In the genomic region with DNA sequence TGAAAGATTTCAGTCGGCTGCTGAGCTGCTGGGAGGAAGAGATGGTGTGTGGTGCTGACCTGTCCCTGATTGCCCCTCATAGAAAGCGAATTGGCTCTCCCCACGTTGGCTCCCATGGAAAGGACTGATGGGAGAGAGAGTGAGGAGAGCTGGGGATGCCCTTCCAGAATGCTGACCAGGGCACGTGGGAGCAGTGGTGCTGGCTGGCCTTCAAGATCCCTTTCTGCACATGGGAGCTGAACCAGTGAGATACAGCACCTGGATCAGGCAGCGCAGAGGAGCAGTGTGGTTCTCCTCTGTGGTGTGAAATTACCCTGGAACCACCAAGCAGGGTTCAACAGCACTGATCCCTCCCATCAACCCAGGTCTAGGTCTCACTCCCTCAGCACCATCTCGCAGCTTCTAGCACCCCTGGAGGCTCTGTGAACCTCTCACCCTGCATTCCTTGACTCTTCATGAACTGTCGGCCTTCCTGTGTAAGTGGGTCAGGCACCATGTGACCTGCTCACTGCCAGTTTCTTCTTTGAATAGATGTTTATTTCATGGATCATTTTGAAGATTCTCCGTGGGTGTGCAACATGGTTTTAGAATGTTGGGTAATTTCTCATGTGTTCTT, we compare ENCODE assay signal across 24 cellular contexts. TPM values are rescaled to one million over a fixed set of nuclear protein-coding genes. Genes with fewer than 3 reads are reported as not detected.
"Had no signal": no experiment of that assay in that cellular context is flagged by ENCODE, and none has a peak within 500 bp of the region (broad histone marks: within the 10 kb centered on the region; RNA-seq: fewer than 3 reads in every experiment).

No MANE protein-coding gene starts in this region.

- H3K4me2 ChIP-seq: smooth muscle cell had no signal

- H3K36me3 ChIP-seq: heart right ventricle, neutrophil, pancreas, right lobe of liver, SJSA1, upper lobe of left lung had no signal

- DNase-seq: activated CD4-positive, alpha-beta T cell treated with anti-CD3 and anti-CD28 coated beads for 4 hours; activated CD4-positive, alpha-beta T cell treated with anti-CD3 and anti-CD28 coated beads, Interleukin-2, amount 50 U/mL, for 48 hours; activated CD4-positive, CD25-positive, alpha-beta regulatory T cell; activated effector memory CD4-positive, alpha-beta T cell treated with Interleukin-2 at 50 U/mL for 16 hours; activated naive CD4-positive, alpha-beta T cell treated with anti-CD3 and anti-CD28 coated beads for 36 hours; activated naive CD8-positive, alpha-beta T cell treated with anti-CD3 and anti-CD28 coated beads, Interleukin-2, amount 10 ng/mL, durations not matched to agents 7 days and 5 days; activated T-cell treated with anti-CD3 and anti-CD28 coated beads, Interleukin-2, amount 50 U/mL, for 48 hours; amniotic stem cell; effector memory CD4-positive, alpha-beta T cell; heart right ventricle; islet precursor cell; left colon; naive thymus-derived CD8-positive, alpha-beta T cell; pancreas; right lobe of liver; stimulated activated CD4-positive, alpha-beta T cell treated with anti-CD3 and anti-CD28 coated beads, Interleukin-15, amount 100 ng/mL, for 24 hours; upper lobe of left lung had no signal

- H3K9me3 Mint-ChIP-seq: activated naive CD4-positive, alpha-beta T cell treated with anti-CD3 and anti-CD28 coated beads for 36 hours; activated naive CD8-positive, alpha-beta T cell treated with anti-CD3 and anti-CD28 coated beads, Interleukin-2, amount 10 ng/mL, durations not matched to agents 7 days and 5 days; mesothelial cell of epicardium; naive thymus-derived CD8-positive, alpha-beta T cell; stimulated activated memory B cell treated with anti-CD40 and anti-IgM and Interleukin-4, amounts not matched to agents 10 μg/mL and 1 μg/mL and 100 μg/mL, for 72 hours had no signal

- H3K27ac ChIP-seq: heart right ventricle, neutrophil, pancreas, right lobe of liver, SJSA1, upper lobe of left lung had no signal

- FAIRE-seq: pancreas had no signal

- H3K9me3 ChIP-seq: heart right ventricle, neutrophil, pancreas, right lobe of liver, SJSA1, upper lobe of left lung had no signal

- H3K4me1 ChIP-seq: right lobe of liver, SJSA1 had no signal

- H3K4me1 Mint-ChIP-seq: activated naive CD8-positive, alpha-beta T cell treated with anti-CD3 and anti-CD28 coated beads, Interleukin-2, amount 10 ng/mL, durations not matched to agents 7 days and 5 days; naive thymus-derived CD8-positive, alpha-beta T cell had no signal

- H3K27ac Mint-ChIP-seq: activated naive CD4-positive, alpha-beta T cell treated with anti-CD3 and anti-CD28 coated beads for 36 hours; activated naive CD8-positive, alpha-beta T cell treated with anti-CD3 and anti-CD28 coated beads, Interleukin-2, amount 10 ng/mL, durations not matched to agents 7 days and 5 days; mesothelial cell of epicardium; naive thymus-derived CD8-positive, alpha-beta T cell; stimulated activated memory B cell treated with anti-CD40 and anti-IgM and Interleukin-4, amounts not matched to agents 10 μg/mL and 1 μg/mL and 100 μg/mL, for 72 hours had no signal

- H3K4me3 ChIP-seq: heart right ventricle, pancreas, right lobe of liver, SJSA1, smooth muscle cell, upper lobe of left lung had no signal

- ATAC-seq: left colon; naive thymus-derived CD8-positive, alpha-beta T cell; pancreas; stimulated activated memory B cell treated with anti-CD40 and anti-IgM and Interleukin-4, amounts not matched to agents 10 μg/mL and 1 μg/mL and 100 μg/mL, for 72 hours had no signal

- H3K27me3 ChIP-seq: pancreas, right lobe of liver, upper lobe of left lung had no signal

- H3K36me3 Mint-ChIP-seq: activated naive CD8-positive, alpha-beta T cell treated with anti-CD3 and anti-CD28 coated beads, Interleukin-2, amount 10 ng/mL, durations not matched to agents 7 days and 5 days; mesothelial cell of epicardium; naive thymus-derived CD8-positive, alpha-beta T cell; stimulated activated memory B cell treated with anti-CD40 and anti-IgM and Interleukin-4, amounts not matched to agents 10 μg/mL and 1 μg/mL and 100 μg/mL, for 72 hours had no signal

- H3K4me3 Mint-ChIP-seq: activated naive CD4-positive, alpha-beta T cell treated with anti-CD3 and anti-CD28 coated beads for 36 hours; activated naive CD8-positive, alpha-beta T cell treated with anti-CD3 and anti-CD28 coated beads, Interleukin-2, amount 10 ng/mL, durations not matched to agents 7 days and 5 days; mesothelial cell of epicardium; naive thymus-derived CD8-positive, alpha-beta T cell; stimulated activated memory B cell treated with anti-CD40 and anti-IgM and Interleukin-4, amounts not matched to agents 10 μg/mL and 1 μg/mL and 100 μg/mL, for 72 hours had no signal

- H3K27me3 Mint-ChIP-seq: stimulated activated memory B cell treated with anti-CD40 and anti-IgM and Interleukin-4, amounts not matched to agents 10 μg/mL and 1 μg/mL and 100 μg/mL, for 72 hours had no signal

RNA-seq across cellular contexts. Expression of a gene that starts 55.7 kb away (rescaled TPM):
- total RNA-seq: activated naive CD4-positive, alpha-beta T cell treated with anti-CD3 and anti-CD28 coated beads for 36 hours; activated naive CD8-positive, alpha-beta T cell treated with anti-CD3 and anti-CD28 coated beads, Interleukin-2, amount 10 ng/mL, durations not matched to agents 7 days and 5 days; dermis microvascular lymphatic vessel endothelial cell; lung microvascular endothelial cell; naive thymus-derived CD8-positive, alpha-beta T cell; SJSA1 had no signal
- polyA plus RNA-seq: naive thymus-derived CD8-positive, alpha-beta T cell had no signal
